In genomic region chr7:33043875-33044718, GRCh38 we compare ENCODE assay signal across 1 cellular context.
TF ChIP-seq lines count a peak whose summit lies in the region.

No MANE protein-coding gene starts in this region.

TF ChIP-seq in GM12878, 131 proteins besides CTCF, POLR2A, EP300 and RAD21 (continued from another document):
- TF ChIP-seq USF1 (IDR thresholded peaks at IDR 0.05; ENCODE audit: borderline replicate concordance, extremely low read length, insufficient read depth, low read depth, low read length), result no peak
- no peak for TF ChIP-seq ZBTB11 (CRISPR knock-in tag; IDR thresholded peaks at IDR 0.05)
- no peak for TF ChIP-seq SUPT20H (IDR thresholded peaks at IDR 0.05; ENCODE audit: borderline replicate concordance, control insufficient read depth, low read depth, low read length)
- TF ChIP-seq MTA2 (IDR thresholded peaks at IDR 0.05; ENCODE audit: low read depth), result no peak
- TF ChIP-seq TCF12 (IDR thresholded peaks at IDR 0.05; ENCODE audit: low read depth, low read length), result no peak
- no peak for TF ChIP-seq ZNF687 (IDR thresholded peaks at IDR 0.05)
- no peak for TF ChIP-seq CBX3 (IDR thresholded peaks at IDR 0.05; ENCODE audit: borderline replicate concordance, low read depth)
- TF ChIP-seq RUNX3 (IDR thresholded peaks at IDR 0.05; ENCODE audit: low read length), result peak; percentile 53
- TF ChIP-seq JUNB (IDR thresholded peaks at IDR 0.05), result peak; percentile 43; the same call in 1 of the 2 replicates
- TF ChIP-seq DPF2 (IDR thresholded peaks at IDR 0.05), result no peak
- no peak for TF ChIP-seq ATF2 (IDR thresholded peaks at IDR 0.05; ENCODE audit: low read length)
- TF ChIP-seq ZNF622 (IDR thresholded peaks at IDR 0.05), result no peak
- TF ChIP-seq HDGF (IDR thresholded peaks at IDR 0.05), result no peak
- no peak for TF ChIP-seq HDAC6 (IDR thresholded peaks at IDR 0.05; ENCODE audit: unreplicated experiment)
- TF ChIP-seq PRDM15 (CRISPR knock-in tag; IDR thresholded peaks at IDR 0.05), result no peak
- peak; percentile 83 for TF ChIP-seq TCF7 (IDR thresholded peaks at IDR 0.05; ENCODE audit: borderline replicate concordance)
- no peak for TF ChIP-seq RBBP5 (conservative IDR thresholded peaks at IDR 0.05)
- no peak for TF ChIP-seq BCL3 (IDR thresholded peaks at IDR 0.05; ENCODE audit: borderline replicate concordance, insufficient read depth, low read depth, low read length, poor library complexity, severe bottlenecking)
- TF ChIP-seq ZBTB4 (CRISPR knock-in tag; IDR thresholded peaks at IDR 0.05), result no peak
- no peak for TF ChIP-seq CEBPZ (IDR thresholded peaks at IDR 0.05; ENCODE audit: low read depth, low read length)
- TF ChIP-seq IRF4 (IDR thresholded peaks at IDR 0.05; ENCODE audit: low read depth, low read length), result 0 out of 2 replicates have a peak, but pooled peaks have one; percentile 12
- no peak for TF ChIP-seq SREBF2 (IDR thresholded peaks at IDR 0.05; ENCODE audit: low read length)
- TF ChIP-seq ZSCAN29 (IDR thresholded peaks at IDR 0.05), result no peak
- no peak for TF ChIP-seq MXI1 (IDR thresholded peaks at IDR 0.05; ENCODE audit: low read depth, low read length)
- TF ChIP-seq CHD1 (IDR thresholded peaks at IDR 0.05; ENCODE audit: low read depth, low read length), result no peak
- TF ChIP-seq CHD2 (IDR thresholded peaks at IDR 0.05; ENCODE audit: borderline replicate concordance, low read depth, low read length), result no peak
- TF ChIP-seq TBL1XR1 (IDR thresholded peaks at IDR 0.05; ENCODE audit: low read depth, low read length), result no peak
- no peak for TF ChIP-seq BRCA1 (IDR thresholded peaks at IDR 0.05; ENCODE audit: low read depth, low read length)
- TF ChIP-seq SRF (IDR thresholded peaks at IDR 0.05; ENCODE audit: low read depth in 2 of 2, low read length in 2 of 2), result no peak
- TF ChIP-seq HDAC2 (IDR thresholded peaks at IDR 0.05), result no peak
